In the genomic region with DNA sequence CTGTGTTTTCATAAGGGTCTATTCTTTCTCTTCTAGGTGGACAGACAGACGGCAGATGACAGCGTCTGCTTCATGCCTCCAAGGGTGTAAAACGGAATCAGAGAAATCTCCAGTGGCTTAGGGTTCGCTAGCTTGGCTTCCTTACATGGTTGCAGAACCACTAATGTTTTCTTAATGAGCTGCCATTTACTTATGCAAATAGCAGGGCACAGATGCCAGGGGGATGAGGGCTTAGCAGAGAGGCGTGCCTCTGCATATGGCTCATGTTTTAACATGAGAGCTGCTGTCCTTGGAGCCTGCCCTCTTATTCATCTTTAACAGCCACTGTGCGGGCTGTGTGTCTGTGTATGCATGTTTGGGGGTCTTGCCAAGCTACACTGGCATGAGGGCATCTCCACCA, we compare ENCODE assay signal across 15 cellular contexts.
"Had no signal": no experiment of that assay in that cellular context is flagged by ENCODE, and none has a peak within 500 bp of the region (broad histone marks: within the 10 kb centered on the region; RNA-seq: fewer than 3 reads in every experiment).

No MANE protein-coding gene starts in this region.

- ATAC-seq: activated CD4-positive, CD25-positive, alpha-beta regulatory T cell treated with anti-CD3 and anti-CD28 coated beads, Interleukin-2, amount 50 U/mL, for 24 hours; activated T-helper 17 cell treated with anti-CD3 and anti-CD28 coated beads, Interleukin-2, amount 50 U/mL, for 72 hours; T-cell had no signal

- H3K27me3 ChIP-seq: adrenal gland, sigmoid colon, testis, upper lobe of left lung had no signal

- H3K4me3 ChIP-seq: adrenal gland, sigmoid colon, spleen, stomach, testis, upper lobe of left lung had no signal

- H3K36me3 ChIP-seq: adrenal gland, sigmoid colon, spleen, stomach, upper lobe of left lung had no signal

- H3K27ac ChIP-seq: adrenal gland, sigmoid colon, spleen, stomach, testis, upper lobe of left lung had no signal

- H3K9me3 ChIP-seq: adrenal gland, sigmoid colon, spleen, stomach, testis, upper lobe of left lung had no signal

- DNase-seq: activated CD4-positive, alpha-beta T cell treated with anti-CD3 and anti-CD28 coated beads, Interleukin-2, amount 50 U/mL, for 1 hour; activated naive CD4-positive, alpha-beta T cell treated with anti-CD3 and anti-CD28 coated beads, Interleukin-2, amount 50 U/mL, for 16 hours; foreskin fibroblast; immature natural killer cell; mesenchymal stem cell; sigmoid colon; spleen; stomach; T-cell; T1000; testis; upper lobe of left lung had no signal

- H3K4me1 ChIP-seq: adrenal gland, sigmoid colon, spleen, stomach, upper lobe of left lung had no signal
